In genomic region chr22:27329471-27329870, GRCh38 we compare ENCODE assay signal across 1 cellular context.
TF ChIP-seq lines count a peak whose summit lies in the region.

No MANE protein-coding gene starts in this region.

TF ChIP-seq in H1, 55 proteins besides CTCF, POLR2A, EP300 and RAD21 (continued from another document):
- TF ChIP-seq EGR1 (IDR thresholded peaks at IDR 0.05; ENCODE audit: borderline replicate concordance, low read depth, low read length) (0 out of 2 replicates have a peak, but pooled peaks have one; percentile 46), TEAD4 (IDR thresholded peaks at IDR 0.05; ENCODE audit: low read depth, low read length) (no peak), CREB1 (IDR thresholded peaks at IDR 0.05) (no peak), KDM4A (IDR thresholded peaks at IDR 0.05; ENCODE audit: low read depth, low read length, severe bottlenecking) (no peak), HDAC2 (IDR thresholded peaks at IDR 0.05; ENCODE audit: borderline replicate concordance in 1 of 2, low read depth in 2 of 2, low read length in 2 of 2) (no peak), BRCA1 (IDR thresholded peaks at IDR 0.05; ENCODE audit: low read depth, low read length) (no peak)
TF ChIP-seq in H1: peak in this region for 4.
